In the genomic region with DNA sequence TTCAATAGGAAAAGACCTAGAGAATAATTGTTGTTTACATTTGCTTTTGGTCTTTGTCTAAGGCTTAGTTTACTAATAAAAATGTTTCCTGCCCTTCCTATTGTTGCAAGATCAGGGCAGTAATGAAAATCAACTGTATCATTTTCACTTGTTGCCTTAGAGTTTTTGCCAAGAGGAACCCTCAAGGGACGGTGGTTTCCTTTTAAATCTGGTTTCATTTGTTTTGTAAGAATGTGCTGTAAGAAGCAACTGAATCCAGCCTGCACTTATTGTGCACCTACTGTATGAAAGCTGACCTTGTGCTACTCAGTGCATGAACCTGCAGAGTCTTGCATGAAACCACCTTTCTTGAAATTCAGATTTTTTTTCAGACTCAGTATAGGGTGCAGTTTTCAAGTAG, we compare ENCODE assay signal across 19 cellular contexts. TPM values are rescaled to one million over a fixed set of nuclear protein-coding genes. Genes with fewer than 3 reads are reported as not detected.
DNase-seq lines count a peak whose midpoint lies in the region; ATAC-seq, FAIRE-seq and TF ChIP-seq lines count a peak whose summit lies in the region.
"Had no signal": no experiment of that assay in that cellular context is flagged by ENCODE, and none has a peak within 500 bp of the region (broad histone marks: within the 10 kb centered on the region; RNA-seq: fewer than 3 reads in every experiment).

No MANE protein-coding gene starts in this region.

- H3K4me2 ChIP-seq in trophoblast cell (ENCODE audit: low read length) = no peak overlapping the region

- no peak overlapping the region for H3K23ac ChIP-seq in trophoblast cell (ENCODE audit: low read length)

- H3K14ac ChIP-seq in trophoblast cell (ENCODE audit: low read length) = no peak overlapping the region

- H4K8ac ChIP-seq in trophoblast cell (ENCODE audit: low read depth, low read length) = no peak overlapping the region

- TF ChIP-seq CTCF in pancreas (IDR thresholded peaks at IDR 0.05) = no peak

- no peak for ATAC-seq in aorta (ENCODE audit: low FRiP score)
- no peak for ATAC-seq in pancreas
- ATAC-seq: stimulated activated memory B cell treated with anti-CD40 and anti-IgM and Interleukin-4, amounts not matched to agents 10 μg/mL and 1 μg/mL and 100 μg/mL, for 72 hours; T-helper 17 cell had no signal

- peak overlapping the region; percentile 69 for H3K4me3 ChIP-seq in MG63
- H3K4me3 ChIP-seq in trophoblast cell (ENCODE audit: low read depth, low read length) = no peak overlapping the region
- H3K4me3 ChIP-seq in aorta (ENCODE audit: low read length in 2 of 2) = no peak overlapping the region
- H3K4me3 ChIP-seq in pancreas = no peak overlapping the region
- H3K4me3 ChIP-seq: cardiac muscle cell, vagina had no signal

- no CpG with 5 or more reads among the region's 1 CpG for WGBS in trophoblast cell (ENCODE audit: extremely low coverage, insufficient coverage, insufficient read length)
- WGBS in aorta, 2 donors = 0 to 3% methylated on average over 1 of the region's 1 CpG
- 38 to 44% methylated on average over 1 of the region's 1 CpG for WGBS in pancreas, 2 donors

- no peak overlapping the region for H3K27ac ChIP-seq in trophoblast cell (ENCODE audit: low read depth, low read length)
- H3K27ac ChIP-seq in aorta (ENCODE audit: low read depth in 1 of 2, low read length in 2 of 2) = no peak overlapping the region
- no peak overlapping the region for H3K27ac ChIP-seq in pancreas
- H3K27ac ChIP-seq: cardiac muscle cell, vagina had no signal

- H3K79me2 ChIP-seq in trophoblast cell (ENCODE audit: control insufficient read depth, insufficient read depth, low read length, poor library complexity) = peaks cover 34% of the 10 kb centered on the region

- no peak overlapping the region for H3K9ac ChIP-seq in trophoblast cell (ENCODE audit: low read length)

- intact Hi-C loops in aorta (cut with DNase I) = loop anchor here (5.0 kb wide), 2 partner anchors 74 to 124 kb away; no protein-coding TSS in a partner anchor
- intact Hi-C loops in pancreas (cut with DNase I) = loop anchor here in 1 of 3 donors (10.0 kb wide), 1 partner anchor 129 kb away; no protein-coding TSS in a partner anchor

- H3K27me3 ChIP-seq in MG63 (0 out of 2 replicates have a peak, but pooled peaks cover 4% of the 10 kb centered on the region), trophoblast cell (ENCODE audit: insufficient read depth, low read length) (no peaks in the 10 kb centered on the region), aorta (ENCODE audit: control insufficient read depth in 1 of 2, insufficient read depth in 2 of 2, low read length in 1 of 2) (no peaks in the 10 kb centered on the region), pancreas (no peaks in the 10 kb centered on the region)
- H3K27me3 ChIP-seq: cardiac muscle cell, vagina had no signal

- DNase-seq in GF-D8 (lab: John Stamatoyannopoulos, UW) = peak; percentile 57
- no peak for DNase-seq in MG63
- peak; percentile 52 for DNase-seq in dermis blood vessel endothelial cell
- DNase-seq in trophoblast cell = no peak
- no peak for DNase-seq in aorta
- no peak for DNase-seq in pancreas
- no peak for DNase-seq in NCI-H510A treated with DMSO at 0.1 percent for 48 hours (lab: John Stamatoyannopoulos, UW)
- DNase-seq: activated CD4-positive, alpha-beta T cell treated with anti-CD3 and anti-CD28 coated beads for 1 hour; activated CD8-positive, alpha-beta memory T cell treated with anti-CD3 and anti-CD28 coated beads, Interleukin-2, amount 50 U/mL, for 4 hours; DMS79 treated with DMSO at 0.1 percent for 48 hours; HCEC 1CT; islet precursor cell; NCI-H524 treated with DMSO at 0.1 percent for 48 hours; occipital lobe; RPMI8226; T-helper 17 cell had no signal

- H2AK5ac ChIP-seq in trophoblast cell (ENCODE audit: low read length) = no peak overlapping the region

- H3K79me1 ChIP-seq in trophoblast cell (ENCODE audit: low read length) = peaks cover 24% of the 10 kb centered on the region

- H2BK5ac ChIP-seq in trophoblast cell (ENCODE audit: low read depth, low read length, poor library complexity) = no peak overlapping the region

- H4K91ac ChIP-seq in trophoblast cell (ENCODE audit: low read depth, low read length) = no peak overlapping the region

- FAIRE-seq in pancreas (lab: Jason Lieb, UNC) = no peak

- H3K36me3 ChIP-seq in MG63 = no peaks in the 10 kb centered on the region
- peaks cover 2 to 3% of the 10 kb centered on the region in 2 experiments for H3K36me3 ChIP-seq in trophoblast cell (ENCODE audit: control insufficient read depth in 1 of 2, insufficient read depth in 2 of 2, low read length in 2 of 2)
- no peaks in the 10 kb centered on the region for H3K36me3 ChIP-seq in aorta (ENCODE audit: control insufficient read depth in 1 of 2, insufficient read depth in 2 of 2, low read length in 1 of 2)
- H3K36me3 ChIP-seq in pancreas = no peaks in the 10 kb centered on the region
- H3K36me3 ChIP-seq: cardiac muscle cell, vagina had no signal

- H2AFZ ChIP-seq in trophoblast cell (ENCODE audit: insufficient read depth, low read length, poor library complexity) = no peak overlapping the region

- H3K4ac ChIP-seq in trophoblast cell (ENCODE audit: low read depth, low read length) = peak overlapping the region; percentile 80

- H4K12ac ChIP-seq in trophoblast cell (ENCODE audit: low read depth, low read length) = no peak overlapping the region

- no peak overlapping the region for H2BK12ac ChIP-seq in trophoblast cell (ENCODE audit: low read length)

- peaks cover 0 to 4% of the 10 kb centered on the region in 2 experiments for H3K4me1 ChIP-seq in trophoblast cell (ENCODE audit: control insufficient read depth in 1 of 2, insufficient read depth in 2 of 2, low read length in 2 of 2)
- no peaks in the 10 kb centered on the region for H3K4me1 ChIP-seq in aorta (ENCODE audit: control insufficient read depth in 1 of 2, insufficient read depth in 2 of 2, low read length in 2 of 2)
- peaks cover 0 to 16% (median 0%) of the 10 kb centered on the region in 3 donors for H3K4me1 ChIP-seq in pancreas

- H3K18ac ChIP-seq in trophoblast cell (ENCODE audit: low read length) = no peak overlapping the region

- no peaks in the 10 kb centered on the region for H3K9me3 ChIP-seq in MG63
- no peaks in the 10 kb centered on the region for H3K9me3 ChIP-seq in trophoblast cell (ENCODE audit: insufficient read depth, low read depth, low read length)
- H3K9me3 ChIP-seq in aorta (ENCODE audit: control insufficient read depth, low read length) = no peaks in the 10 kb centered on the region
- no peaks in the 10 kb centered on the region for H3K9me3 ChIP-seq in pancreas
- H3K9me3 ChIP-seq: vagina had no signal

- no peak overlapping the region for H2BK120ac ChIP-seq in trophoblast cell (ENCODE audit: insufficient read depth, low read length, poor library complexity)

RNA-seq across cellular contexts. Expression of gene IGF1R, which starts 5.3 kb away (rescaled TPM):
- 2.5 and 24.6 TPM in 2 replicates for total RNA-seq in MG63 (2014; rRNA removed; shearing (Covaris generic); ENCODE audit: low replicate concordance)
- total RNA-seq in dermis blood vessel endothelial cell = 65.3 and 93.5 TPM in 2 replicates
- 121 and 126 TPM in 2 replicates for polyA plus RNA-seq in trophoblast cell (2013)
- total RNA-seq in aorta = 100 to 1,000 TPM in 1 of 2 donors, 10 to 100 TPM in 1; 88.8 to 137 TPM
- polyA plus RNA-seq in aorta = 10 to 100 TPM in 1 of 2 donors, 1 to 10 TPM in 1; 7.5 to 12.7 TPM
- 10 to 100 TPM; 29.9 to 50.3 (median 36.7) TPM for total RNA-seq in pancreas
- 1 to 10 TPM; 8.1 to 8.8 TPM for polyA plus RNA-seq in pancreas

Comparison
In these comparisons a context has a peak if more than half of its experiments do, and no peak if none do; other contexts are left out.
1. DNase-seq: peak in GF-D8 (single experiment) and dermis blood vessel endothelial cell (single experiment); none in MG63 (single experiment), trophoblast cell (0 of 2), aorta (0 of 2), pancreas (0 of 6) and NCI-H510A treated with DMSO at 0.1 percent for 48 hours (single experiment).